34 cellular contexts compared by ENCODE assay signal in genomic region chr1:60634106-60634505, GRCh38.
"Had no signal": no experiment of that assay in that cellular context is flagged by ENCODE, and none has a peak within 500 bp of the region (broad histone marks: within the 10 kb centered on the region; RNA-seq: fewer than 3 reads in every experiment).

No MANE protein-coding gene starts in this region.

- DNase-seq: activated B cell treated with CpG ODN at 0.5 μM for 24 hours; activated CD4-positive, alpha-beta memory T cell treated with anti-CD3 and anti-CD28 coated beads for 36 hours; activated CD4-positive, alpha-beta T cell treated with anti-CD3 and anti-CD28 coated beads for 4 hours; activated CD4-positive, alpha-beta T cell treated with anti-CD3 and anti-CD28 coated beads, Interleukin-2, amount 10 ng/mL, durations not matched to agents 24 days and 14 days; activated CD4-positive, alpha-beta T cell treated with anti-CD3 and anti-CD28 coated beads, Interleukin-2, amount 50 U/mL, for 1 hour; activated CD4-positive, alpha-beta T cell treated with anti-CD3 and anti-CD28 coated beads, Interleukin-2, amount 50 U/mL, for 4 hours; activated CD4-positive, CD25-positive, alpha-beta regulatory T cell treated with anti-CD3 and anti-CD28 coated beads, Interleukin-2, amount 50 U/mL, for 72 hours; activated CD8-positive, alpha-beta memory T cell treated with anti-CD3 and anti-CD28 coated beads for 24 hours; activated CD8-positive, alpha-beta memory T cell treated with anti-CD3 and anti-CD28 coated beads, Interleukin-2, amount 10 ng/mL, durations not matched to agents 7 days and 5 days; activated CD8-positive, alpha-beta memory T cell treated with anti-CD3 and anti-CD28 coated beads, Interleukin-2, amount 50 U/mL, for 48 hours; activated CD8-positive, alpha-beta T cell treated with anti-CD3 and anti-CD28 coated beads for 36 hours; activated effector memory CD4-positive, alpha-beta T cell treated with Interleukin-2 at 50 U/mL for 16 hours; activated gamma-delta T cell; activated naive CD4-positive, alpha-beta T cell treated with anti-CD3 and anti-CD28 coated beads, Interleukin-2, amount 10 ng/mL, durations not matched to agents 7 days and 5 days; activated naive CD4-positive, alpha-beta T cell treated with Interleukin-2 at 50 U/mL for 16 hours; activated naive CD8-positive, alpha-beta T cell treated with anti-CD3 and anti-CD28 coated beads, Interleukin-2, amount 10 ng/mL, durations not matched to agents 7 days and 5 days; activated naive CD8-positive, alpha-beta T cell treated with anti-CD3 and anti-CD28 coated beads, Interleukin-2, amount 50 U/mL, for 24 hours; activated T-cell treated with anti-CD3 and anti-CD28 coated beads, Interleukin-2, amount 50 U/mL, for 24 hours; activated T-cell treated with anti-CD3 and anti-CD28 coated beads, Interleukin-2, amount 50 U/mL, for 48 hours; amygdala; anterior cingulate cortex; brain microvascular endothelial cell; central memory CD4-positive, alpha-beta T cell; T-helper 1 cell; T-helper 2 cell; T-helper 9 cell had no signal

- H3K27ac Mint-ChIP-seq: activated B cell treated with CpG ODN at 0.5 μM for 24 hours; activated CD4-positive, alpha-beta memory T cell treated with anti-CD3 and anti-CD28 coated beads for 36 hours; activated CD4-positive, alpha-beta T cell treated with anti-CD3 and anti-CD28 coated beads, Interleukin-2, amount 10 ng/mL, durations not matched to agents 24 days and 14 days; activated CD8-positive, alpha-beta memory T cell treated with anti-CD3 and anti-CD28 coated beads, Interleukin-2, amount 10 ng/mL, durations not matched to agents 7 days and 5 days; activated CD8-positive, alpha-beta T cell treated with anti-CD3 and anti-CD28 coated beads for 36 hours; activated naive CD4-positive, alpha-beta T cell treated with anti-CD3 and anti-CD28 coated beads, Interleukin-2, amount 10 ng/mL, durations not matched to agents 7 days and 5 days; activated naive CD4-positive, alpha-beta T cell treated with anti-CD3 and anti-CD28 coated beads, Interleukin-2, amount 50 U/mL, for 24 hours; activated naive CD8-positive, alpha-beta T cell; activated naive CD8-positive, alpha-beta T cell treated with anti-CD3 and anti-CD28 coated beads, Interleukin-2, amount 10 ng/mL, durations not matched to agents 7 days and 5 days; activated naive CD8-positive, alpha-beta T cell treated with anti-CD3 and anti-CD28 coated beads, Interleukin-2, amount 50 U/mL, for 24 hours; activated T-cell treated with anti-CD3 and anti-CD28 coated beads, Interleukin-2, amount 50 U/mL, for 24 hours; activated T-helper 2 cell treated with anti-CD3 and anti-CD28 coated beads, Interferon-gamma antibody, Interleukin-2, Interleukin-4, amounts not matched to agents 10 μg/mL and 5 μg/mL and 100 μg/mL, durations not matched to agents 14 hours and 24 hours and 36 hours; T-helper 1 cell treated with Interleukin-12 subunit alpha and Interleukin-12 subunit beta and Interleukin-4 antibody, amounts not matched to agents 30 μg/mL and 1 μg/mL, for 36 hours; T-helper 2 cell treated with Interferon-gamma antibody and Interleukin-4, amounts not matched to agents 5 μg/mL and 100 μg/mL, for 36 hours had no signal

- H3K9me3 Mint-ChIP-seq: activated B cell treated with CpG ODN at 0.5 μM for 24 hours; activated CD4-positive, alpha-beta T cell treated with anti-CD3 and anti-CD28 coated beads, Interleukin-2, amount 10 ng/mL, durations not matched to agents 24 days and 14 days; activated CD8-positive, alpha-beta T cell treated with anti-CD3 and anti-CD28 coated beads for 36 hours; activated naive CD4-positive, alpha-beta T cell treated with anti-CD3 and anti-CD28 coated beads, Interleukin-2, amount 10 ng/mL, durations not matched to agents 7 days and 5 days; activated naive CD8-positive, alpha-beta T cell treated with anti-CD3 and anti-CD28 coated beads, Interleukin-2, amount 10 ng/mL, durations not matched to agents 7 days and 5 days; activated naive CD8-positive, alpha-beta T cell treated with anti-CD3 and anti-CD28 coated beads, Interleukin-2, amount 50 U/mL, for 24 hours; activated T-cell treated with anti-CD3 and anti-CD28 coated beads, Interleukin-2, amount 50 U/mL, for 24 hours; activated T-helper 2 cell treated with anti-CD3 and anti-CD28 coated beads, Interferon-gamma antibody, Interleukin-2, Interleukin-4, amounts not matched to agents 10 μg/mL and 5 μg/mL and 100 μg/mL, durations not matched to agents 14 hours and 24 hours and 36 hours; T-helper 1 cell treated with Interleukin-12 subunit alpha and Interleukin-12 subunit beta and Interleukin-4 antibody, amounts not matched to agents 30 μg/mL and 1 μg/mL, for 36 hours; T-helper 2 cell treated with Interferon-gamma antibody and Interleukin-4, amounts not matched to agents 5 μg/mL and 100 μg/mL, for 36 hours had no signal

- H3K27me3 Mint-ChIP-seq: activated B cell treated with CpG ODN at 0.5 μM for 24 hours; activated CD4-positive, alpha-beta memory T cell treated with anti-CD3 and anti-CD28 coated beads for 36 hours; activated CD4-positive, alpha-beta T cell treated with anti-CD3 and anti-CD28 coated beads, Interleukin-2, amount 10 ng/mL, durations not matched to agents 24 days and 14 days; activated CD8-positive, alpha-beta memory T cell treated with anti-CD3 and anti-CD28 coated beads, Interleukin-2, amount 10 ng/mL, durations not matched to agents 7 days and 5 days; activated naive CD4-positive, alpha-beta T cell treated with anti-CD3 and anti-CD28 coated beads, Interleukin-2, amount 10 ng/mL, durations not matched to agents 7 days and 5 days; activated naive CD8-positive, alpha-beta T cell treated with anti-CD3 and anti-CD28 coated beads, Interleukin-2, amount 10 ng/mL, durations not matched to agents 7 days and 5 days; activated T-cell treated with anti-CD3 and anti-CD28 coated beads, Interleukin-2, amount 50 U/mL, for 24 hours had no signal

- ATAC-seq: activated CD8-positive, alpha-beta memory T cell treated with anti-CD3 and anti-CD28 coated beads, Interleukin-2, amount 10 ng/mL, durations not matched to agents 7 days and 5 days; activated CD8-positive, alpha-beta T cell treated with anti-CD3 and anti-CD28 coated beads for 36 hours; activated naive CD8-positive, alpha-beta T cell treated with anti-CD3 and anti-CD28 coated beads, Interleukin-2, amount 50 U/mL, for 24 hours; body of pancreas had no signal

- H3K4me3 Mint-ChIP-seq: activated B cell treated with CpG ODN at 0.5 μM for 24 hours; activated CD4-positive, alpha-beta memory T cell treated with anti-CD3 and anti-CD28 coated beads for 36 hours; activated CD4-positive, alpha-beta T cell treated with anti-CD3 and anti-CD28 coated beads, Interleukin-2, amount 10 ng/mL, durations not matched to agents 24 days and 14 days; activated CD8-positive, alpha-beta memory T cell treated with anti-CD3 and anti-CD28 coated beads, Interleukin-2, amount 10 ng/mL, durations not matched to agents 7 days and 5 days; activated CD8-positive, alpha-beta T cell treated with anti-CD3 and anti-CD28 coated beads for 36 hours; activated naive CD4-positive, alpha-beta T cell treated with anti-CD3 and anti-CD28 coated beads, Interleukin-2, amount 10 ng/mL, durations not matched to agents 7 days and 5 days; activated naive CD4-positive, alpha-beta T cell treated with anti-CD3 and anti-CD28 coated beads, Interleukin-2, amount 50 U/mL, for 24 hours; activated naive CD8-positive, alpha-beta T cell; activated naive CD8-positive, alpha-beta T cell treated with anti-CD3 and anti-CD28 coated beads, Interleukin-2, amount 10 ng/mL, durations not matched to agents 7 days and 5 days; activated naive CD8-positive, alpha-beta T cell treated with anti-CD3 and anti-CD28 coated beads, Interleukin-2, amount 50 U/mL, for 24 hours; activated T-cell treated with anti-CD3 and anti-CD28 coated beads, Interleukin-2, amount 50 U/mL, for 24 hours; T-helper 1 cell treated with Interleukin-12 subunit alpha and Interleukin-12 subunit beta and Interleukin-4 antibody, amounts not matched to agents 30 μg/mL and 1 μg/mL, for 36 hours; T-helper 2 cell treated with Interferon-gamma antibody and Interleukin-4, amounts not matched to agents 5 μg/mL and 100 μg/mL, for 36 hours had no signal

- H3K36me3 Mint-ChIP-seq: activated CD4-positive, alpha-beta memory T cell treated with anti-CD3 and anti-CD28 coated beads for 36 hours; activated CD8-positive, alpha-beta memory T cell treated with anti-CD3 and anti-CD28 coated beads, Interleukin-2, amount 10 ng/mL, durations not matched to agents 7 days and 5 days; activated naive CD4-positive, alpha-beta T cell treated with anti-CD3 and anti-CD28 coated beads, Interleukin-2, amount 10 ng/mL, durations not matched to agents 7 days and 5 days; activated naive CD4-positive, alpha-beta T cell treated with anti-CD3 and anti-CD28 coated beads, Interleukin-2, amount 50 U/mL, for 24 hours; activated naive CD8-positive, alpha-beta T cell; activated naive CD8-positive, alpha-beta T cell treated with anti-CD3 and anti-CD28 coated beads, Interleukin-2, amount 10 ng/mL, durations not matched to agents 7 days and 5 days had no signal

- H3K4me1 Mint-ChIP-seq: activated B cell treated with CpG ODN at 0.5 μM for 24 hours; activated CD4-positive, alpha-beta T cell treated with anti-CD3 and anti-CD28 coated beads, Interleukin-2, amount 10 ng/mL, durations not matched to agents 24 days and 14 days; activated CD8-positive, alpha-beta memory T cell treated with anti-CD3 and anti-CD28 coated beads, Interleukin-2, amount 10 ng/mL, durations not matched to agents 7 days and 5 days; activated naive CD4-positive, alpha-beta T cell treated with anti-CD3 and anti-CD28 coated beads, Interleukin-2, amount 10 ng/mL, durations not matched to agents 7 days and 5 days; activated naive CD4-positive, alpha-beta T cell treated with anti-CD3 and anti-CD28 coated beads, Interleukin-2, amount 50 U/mL, for 24 hours; activated naive CD8-positive, alpha-beta T cell treated with anti-CD3 and anti-CD28 coated beads, Interleukin-2, amount 10 ng/mL, durations not matched to agents 7 days and 5 days; activated naive CD8-positive, alpha-beta T cell treated with anti-CD3 and anti-CD28 coated beads, Interleukin-2, amount 50 U/mL, for 24 hours had no signal

- H3K4me3 ChIP-seq: ascending aorta, body of pancreas, breast epithelium had no signal
